Comparison of ENCODE assay signal across 20 cellular contexts in genomic region chr5:88518131-88519016, GRCh38.
DNase-seq lines count a peak whose midpoint lies in the region; ATAC-seq and TF ChIP-seq lines count a peak whose summit lies in the region.
"Had no signal": no experiment of that assay in that cellular context is flagged by ENCODE, and none has a peak within 500 bp of the region (broad histone marks: within the 10 kb centered on the region; RNA-seq: fewer than 3 reads in every experiment).

No MANE protein-coding gene starts in this region.

- DNase-seq in EL (peak; percentile 2), HT1080 (ENCODE audit: low read depth) (peak; percentile 63), SJCRH30 (peak; percentile 37 to 47), glomerular visceral epithelial cell (ENCODE audit: extremely low spot score) (peak; percentile 32), amniotic stem cell (lab: John Stamatoyannopoulos, UW) (no peak), SIG-M5 (lab: John Stamatoyannopoulos, UW) (no peak), RWPE1 (ENCODE audit: low spot score) (no peak)
- DNase-seq: activated CD4-positive, alpha-beta T cell treated with anti-CD3 and anti-CD28 coated beads for 36 hours; activated naive CD4-positive, alpha-beta T cell treated with anti-CD3 and anti-CD28 coated beads, Interleukin-2, amount 50 U/mL, for 16 hours; activated T-cell treated with anti-CD3 and anti-CD28 coated beads, Interleukin-2, amount 50 U/mL, for 72 hours; CD4-positive, CD25-positive, alpha-beta regulatory T cell; effector CD4-positive, alpha-beta T cell; foreskin melanocyte; MM.1S; NCI-H524 treated with DMSO at 0.1 percent for 48 hours; Right ventricle myocardium superior; stimulated activated CD4-positive, alpha-beta T cell treated with anti-CD3 and anti-CD28 coated beads, Interleukin-12 subunit alpha, Interleukin-12 subunit beta, amount 100 ng/mL, for 4 hours; stimulated activated CD4-positive, alpha-beta T cell treated with anti-CD3 and anti-CD28 coated beads, Interleukin-4, amount 100 ng/mL, for 4 hours; tibial artery had no signal

- no peak overlapping the region for H3K4me3 ChIP-seq in SJCRH30
- H3K4me3 ChIP-seq: tibial artery had no signal

- ATAC-seq in HG02623 (IDR thresholded peaks at IDR 0.05; ENCODE audit: unreplicated experiment), result no peak
- ATAC-seq: activated CD4-positive, alpha-beta T cell treated with anti-CD3 and anti-CD28 coated beads for 36 hours; activated T-cell treated with anti-CD3 and anti-CD28 coated beads, Interleukin-2, amount 50 U/mL, for 72 hours had no signal

- H3K27ac ChIP-seq in SJCRH30, result no peak overlapping the region
- H3K27ac ChIP-seq in RWPE1, result no peak overlapping the region
- H3K27ac ChIP-seq: tibial artery had no signal

- H3K36me3 ChIP-seq in SJCRH30, result no peaks in the 10 kb centered on the region
- H3K36me3 ChIP-seq: tibial artery had no signal

- no peak for TF ChIP-seq CTCF in RWPE1 (conservative IDR thresholded peaks at IDR 0.05; ENCODE audit: low read depth)

- CTCF ChIA-PET in RWPE1 (lab: Yijun Ruan, JAX), result no interaction called here

- H3K4me1 ChIP-seq in SJCRH30, result peaks cover 3% of the 10 kb centered on the region; the same call in 1 of the 2 replicates
- H3K4me1 ChIP-seq: tibial artery had no signal

- H3K9me3 ChIP-seq in SJCRH30 (replicated peaks), result no peaks in the 10 kb centered on the region
- H3K9me3 ChIP-seq: tibial artery had no signal

- H3K27me3 ChIP-seq in SJCRH30, result no peaks in the 10 kb centered on the region
- H3K27me3 ChIP-seq: tibial artery had no signal

- POLR2A ChIA-PET in RWPE1 (lab: Yijun Ruan, JAX; ENCODE audit: low non-redundant PET), result no interaction called here

Comparison
In these comparisons a context has a peak if more than half of its experiments do, and no peak if none do; other contexts are left out.
1. DNase-seq: peak in EL (single experiment), HT1080 (single experiment), SJCRH30 (2 of 2) and glomerular visceral epithelial cell (single experiment); none in amniotic stem cell (single experiment), SIG-M5 (single experiment) and RWPE1 (single experiment).